11 cellular contexts compared by ENCODE assay signal in genomic region chr2:159287733-159288132, GRCh38. TPM values are rescaled to one million over a fixed set of nuclear protein-coding genes. Genes with fewer than 3 reads are reported as not detected.
DNase-seq lines count a peak whose midpoint lies in the region; ATAC-seq and TF ChIP-seq lines count a peak whose summit lies in the region.
"Had no signal": no experiment of that assay in that cellular context is flagged by ENCODE, and none has a peak within 500 bp of the region (broad histone marks: within the 10 kb centered on the region; RNA-seq: fewer than 3 reads in every experiment).

No MANE protein-coding gene starts in this region.

- H3K27me3 ChIP-seq in PC-9 (ENCODE audit: insufficient read depth, low read depth) (no peaks in the 10 kb centered on the region), subcutaneous abdominal adipose tissue (ENCODE audit: control insufficient read depth in 5 of 5, insufficient read depth in 4 of 5, low read length in 5 of 5) (no peaks in the 10 kb centered on the region)

- DNase-seq in activated naive CD4-positive, alpha-beta T cell treated with anti-CD3 and anti-CD28 coated beads, Interleukin-2, amount 10 ng/mL, durations not matched to agents 7 days and 5 days, result no peak
- DNase-seq in activated naive CD4-positive, alpha-beta T cell treated with anti-CD3 and anti-CD28 coated beads for 36 hours, result no peak
- DNase-seq in PC-9 (no peak), immature natural killer cell (no peak), glomerular visceral epithelial cell (ENCODE audit: extremely low spot score) (no peak), OCI-M1 (lab: John Stamatoyannopoulos, UW) (no peak)
- DNase-seq: activated naive CD4-positive, alpha-beta T cell treated with Interleukin-2 at 50 U/mL for 16 hours; NCI-H187 treated with DMSO at 0.1 percent for 48 hours; small intestine had no signal

- no peaks in the 10 kb centered on the region for H3K9me2 ChIP-seq in PC-9 (ENCODE audit: insufficient read depth)

- H2AFZ ChIP-seq in PC-9, result peak overlapping the region; percentile 87; the same call in 1 of the 2 replicates

- no peak for ATAC-seq in HG03442 (IDR thresholded peaks at IDR 0.05; ENCODE audit: unreplicated experiment)

- H3K27ac ChIP-seq in PC-9, result peak overlapping the region; percentile 77; the same call in 1 of the 2 replicates
- peak overlapping the region; percentile 88 for H3K27ac ChIP-seq in subcutaneous abdominal adipose tissue (ENCODE audit: low read depth, low read length)

- peaks cover 1% of the 10 kb centered on the region for H3K36me3 Mint-ChIP-seq in activated naive CD4-positive, alpha-beta T cell treated with anti-CD3 and anti-CD28 coated beads, Interleukin-2, amount 10 ng/mL, durations not matched to agents 7 days and 5 days
- no peaks in the 10 kb centered on the region for H3K36me3 Mint-ChIP-seq in activated naive CD4-positive, alpha-beta T cell treated with anti-CD3 and anti-CD28 coated beads for 36 hours (ENCODE audit: low read depth)
- no peaks in the 10 kb centered on the region for H3K36me3 Mint-ChIP-seq in immature natural killer cell

- no peaks in the 10 kb centered on the region for H3K9me3 Mint-ChIP-seq in activated naive CD4-positive, alpha-beta T cell treated with anti-CD3 and anti-CD28 coated beads, Interleukin-2, amount 10 ng/mL, durations not matched to agents 7 days and 5 days
- H3K9me3 Mint-ChIP-seq in activated naive CD4-positive, alpha-beta T cell treated with anti-CD3 and anti-CD28 coated beads for 36 hours, result no peaks in the 10 kb centered on the region
- H3K9me3 Mint-ChIP-seq in immature natural killer cell, result no peaks in the 10 kb centered on the region

- H3K4me1 ChIP-seq in PC-9 (replicated peaks; ENCODE audit: insufficient read depth) (peaks cover 24% of the 10 kb centered on the region), subcutaneous abdominal adipose tissue (ENCODE audit: control insufficient read depth in 5 of 5, insufficient read depth in 5 of 5, low read length in 5 of 5) (peaks cover 5 to 27% (median 26%) of the 10 kb centered on the region in 5 donors)

- intact Hi-C loops in activated naive CD4-positive, alpha-beta T cell treated with anti-CD3 and anti-CD28 coated beads for 36 hours (cut with micrococcal nuclease), result loop anchor here (2.0 to 5.0 kb wide), 9 partner anchors 135 to 1660 kb away; partner anchors contain the start of genes ACVR1C, BAZ2B, CCDC148 and PKP4
- intact Hi-C loops in PC-9 (cut with micrococcal nuclease; ENCODE audit: unreplicated experiment), result no loop called here

- H3K79me2 ChIP-seq in PC-9 (ENCODE audit: low read depth), result peaks cover 16% of the 10 kb centered on the region; the same call in 1 of the 2 replicates

- H3K9ac ChIP-seq in subcutaneous abdominal adipose tissue (ENCODE audit: low read length in 5 of 5), result no peak overlapping the region

- H3K4me3 ChIP-seq in PC-9, result no peak overlapping the region; the same call in 1 of the 2 replicates
- no peak overlapping the region for H3K4me3 ChIP-seq in subcutaneous abdominal adipose tissue (ENCODE audit: low read depth in 1 of 5, low read length in 5 of 5)

- H3F3A ChIP-seq in PC-9 (ENCODE audit: insufficient read depth, low read depth), result 0 out of 2 replicates have a peak, but pooled peaks cover 7% of the 10 kb centered on the region

- H3K36me3 ChIP-seq in PC-9 (ENCODE audit: low read depth) (no peaks in the 10 kb centered on the region), subcutaneous abdominal adipose tissue (ENCODE audit: control insufficient read depth in 5 of 5, insufficient read depth in 5 of 5, low read length in 5 of 5) (peaks cover 0 to 1% (median under 1%) of the 10 kb centered on the region in 5 donors)

- no TSS peak for BruUV-seq in PC-9 (replicated peaks; lab: Mats Ljungman, UMichigan)

- H3K4me1 Mint-ChIP-seq in activated naive CD4-positive, alpha-beta T cell treated with anti-CD3 and anti-CD28 coated beads, Interleukin-2, amount 10 ng/mL, durations not matched to agents 7 days and 5 days, result peaks cover 32% of the 10 kb centered on the region
- H3K4me1 Mint-ChIP-seq in activated naive CD4-positive, alpha-beta T cell treated with anti-CD3 and anti-CD28 coated beads for 36 hours (ENCODE audit: low read depth), result peaks cover 28% of the 10 kb centered on the region
- peaks cover 42 to 59% of the 10 kb centered on the region in 2 donors for H3K4me1 Mint-ChIP-seq in immature natural killer cell

- POLR2A ChIA-PET in PC-9 (lab: Charles Lee; ENCODE audit: unreplicated experiment), result no interaction called here

- H4K20me1 ChIP-seq in PC-9 (ENCODE audit: insufficient read depth), result no peaks in the 10 kb centered on the region

- no peaks in the 10 kb centered on the region for H3K9me3 ChIP-seq in PC-9 (ENCODE audit: insufficient read depth, low read depth)
- no peaks in the 10 kb centered on the region for H3K9me3 ChIP-seq in subcutaneous abdominal adipose tissue (ENCODE audit: control insufficient read depth in 5 of 5, low read length in 5 of 5)

- H3K27me3 Mint-ChIP-seq in activated naive CD4-positive, alpha-beta T cell treated with anti-CD3 and anti-CD28 coated beads, Interleukin-2, amount 10 ng/mL, durations not matched to agents 7 days and 5 days, result no peaks in the 10 kb centered on the region
- H3K27me3 Mint-ChIP-seq in activated naive CD4-positive, alpha-beta T cell treated with anti-CD3 and anti-CD28 coated beads for 36 hours (ENCODE audit: low read depth), result no peaks in the 10 kb centered on the region
- H3K27me3 Mint-ChIP-seq in immature natural killer cell (ENCODE audit: low read depth in 3 of 3), result peaks cover 0 to 3% (median 3%) of the 10 kb centered on the region in 3 donors

- H3K4me2 ChIP-seq in PC-9, result peak overlapping the region; percentile 77; the same call in 1 of the 2 replicates

- CTCF ChIA-PET in activated naive CD4-positive, alpha-beta T cell treated with anti-CD3 and anti-CD28 coated beads, Interleukin-2, amount 10 ng/mL, durations not matched to agents 7 days and 5 days (lab: Charles Lee), result interaction anchor here (0.6 kb wide), 1 partner anchor 134 kb away, joined by 3 read pairs; no protein-coding TSS in a partner anchor
- CTCF ChIA-PET in activated naive CD4-positive, alpha-beta T cell treated with anti-CD3 and anti-CD28 coated beads for 36 hours (lab: Charles Lee), result no interaction called here
- CTCF ChIA-PET in PC-9 (lab: Charles Lee), result no interaction called here

- no peak overlapping the region for H3K27ac Mint-ChIP-seq in activated naive CD4-positive, alpha-beta T cell treated with anti-CD3 and anti-CD28 coated beads, Interleukin-2, amount 10 ng/mL, durations not matched to agents 7 days and 5 days
- no peak overlapping the region for H3K27ac Mint-ChIP-seq in activated naive CD4-positive, alpha-beta T cell treated with anti-CD3 and anti-CD28 coated beads for 36 hours
- H3K27ac Mint-ChIP-seq in immature natural killer cell, result peak overlapping the region in 3 of 6 donors; percentile 77 to 90 (median 85)

- TF ChIP-seq CTCF in PC-9 (conservative IDR thresholded peaks at IDR 0.05), result no peak

- peak overlapping the region; percentile 33 for H3K4me3 Mint-ChIP-seq in activated naive CD4-positive, alpha-beta T cell treated with anti-CD3 and anti-CD28 coated beads, Interleukin-2, amount 10 ng/mL, durations not matched to agents 7 days and 5 days
- H3K4me3 Mint-ChIP-seq in activated naive CD4-positive, alpha-beta T cell treated with anti-CD3 and anti-CD28 coated beads for 36 hours, result no peak overlapping the region
- peak overlapping the region; percentile 17 to 91 (median 89) for H3K4me3 Mint-ChIP-seq in immature natural killer cell

RNA-seq across cellular contexts. Expression of gene WDSUB1, which starts 1.2 kb away (rescaled TPM):
- total RNA-seq in activated naive CD4-positive, alpha-beta T cell treated with anti-CD3 and anti-CD28 coated beads for 36 hours, result 1 to 10 TPM; 5.6 to 6.6 TPM
- 6.7 and 6.9 TPM in 2 replicates for total RNA-seq in PC-9 (2021)
- polyA plus RNA-seq in immature natural killer cell, result 10 to 100 TPM; 24.4 to 32.0 (median 27.2) TPM
